Comparison of ENCODE assay signal across 24 cellular contexts in the genomic region with DNA sequence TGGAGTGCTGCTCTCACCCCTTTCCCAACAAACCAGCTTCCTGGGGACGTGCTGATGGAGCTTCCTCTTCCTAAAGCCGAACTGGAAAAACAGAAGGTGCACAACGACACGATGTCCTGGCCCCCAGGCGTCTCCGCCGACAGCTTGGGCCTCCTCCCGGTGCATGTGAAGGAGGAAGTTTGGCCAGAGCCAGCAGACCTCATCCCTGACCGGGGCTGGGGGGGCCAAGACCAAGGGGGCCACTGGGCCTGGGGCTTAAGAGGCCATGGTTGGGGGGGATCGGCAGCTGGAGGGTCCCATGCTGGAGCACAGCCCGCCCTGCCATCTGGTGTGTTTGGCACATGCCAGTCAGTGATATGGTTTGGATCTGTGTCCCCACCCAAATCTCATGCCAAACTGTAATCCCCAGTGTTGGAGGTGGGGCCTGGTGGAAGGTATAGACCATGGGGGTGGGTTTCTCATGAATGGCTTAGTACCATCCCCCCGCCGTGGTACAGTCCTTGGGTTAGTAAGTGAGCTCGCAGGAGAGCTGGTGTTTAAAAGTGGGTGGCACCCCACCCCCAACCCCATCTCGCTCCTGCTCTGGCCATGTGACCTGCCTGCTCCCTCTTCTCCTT. TPM values are rescaled to one million over a fixed set of nuclear protein-coding genes. Genes with fewer than 3 reads are reported as not detected.
"Had no signal": no experiment of that assay in that cellular context is flagged by ENCODE, and none has a peak within 500 bp of the region (broad histone marks: within the 10 kb centered on the region; RNA-seq: fewer than 3 reads in every experiment).

No MANE protein-coding gene starts in this region.

- H3K27me3 ChIP-seq: right atrium auricular region, thyroid gland, vagina had no signal

- DNase-seq: effector memory CD4-positive, alpha-beta T cell; glutamatergic neuron; hippocampal formation; kidney glomerular epithelial cell; lower lobe of right lung; midbrain; nephron progenitor cell; ovary; small intestine; stimulated activated CD4-positive, alpha-beta T cell treated with anti-CD3 and anti-CD28 coated beads, Interleukin-4, amount 100 ng/mL, for 1 hour; stimulated activated CD8-positive, alpha-beta memory T cell treated with anti-CD3 and anti-CD28 coated beads, Interleukin-4, amount 100 ng/mL, for 48 hours; stimulated activated naive CD8-positive, alpha-beta T cell treated with anti-CD3 and anti-CD28 coated beads, Interleukin-15, Interleukin-2, amounts not matched to agents 100 U/mL and 50 U/mL, for 24 hours; thyroid gland had no signal

- ATAC-seq: gastroesophageal sphincter; left lobe of liver; lower lobe of right lung; stimulated activated effector memory CD8-positive, alpha-beta T cell treated with anti-CD3 and anti-CD28 coated beads, Interleukin-12 subunit alpha, Interleukin-12 subunit beta, amount 100 ng/mL, for 72 hours; stimulated activated naive CD8-positive, alpha-beta T cell treated with anti-CD3 and anti-CD28 coated beads, Interleukin-15, Interleukin-2, amounts not matched to agents 100 U/mL and 50 U/mL, for 24 hours had no signal

- H3K4me3 ChIP-seq: esophagus muscularis mucosa, gastroesophageal sphincter, lower lobe of right lung, ovary, right atrium auricular region, suprapubic skin, thyroid gland, vagina had no signal

- H3K9me3 ChIP-seq: suprapubic skin, thyroid gland had no signal

- H3K36me3 Mint-ChIP-seq: type B pancreatic cell had no signal

- H3K27ac ChIP-seq: epithelial cell of prostate, esophagus muscularis mucosa, gastroesophageal sphincter, lower lobe of right lung, ovary, right atrium auricular region, suprapubic skin, thyroid gland, vagina had no signal

- H3K36me3 ChIP-seq: gastroesophageal sphincter, lower lobe of right lung, ovary, right atrium auricular region, suprapubic skin, thyroid gland, vagina had no signal

- FAIRE-seq: endometrium, small intestine had no signal

- H3K27ac Mint-ChIP-seq: memory B cell; nephron progenitor cell; stimulated activated effector memory CD8-positive, alpha-beta T cell treated with anti-CD3 and anti-CD28 coated beads, Interleukin-12 subunit alpha, Interleukin-12 subunit beta, amount 100 ng/mL, for 72 hours; type B pancreatic cell had no signal

- H3K4me3 Mint-ChIP-seq: memory B cell; nephron progenitor cell; stimulated activated effector memory CD8-positive, alpha-beta T cell treated with anti-CD3 and anti-CD28 coated beads, Interleukin-12 subunit alpha, Interleukin-12 subunit beta, amount 100 ng/mL, for 72 hours; type B pancreatic cell had no signal

- H3K9me3 Mint-ChIP-seq: stimulated activated effector memory CD8-positive, alpha-beta T cell treated with anti-CD3 and anti-CD28 coated beads, Interleukin-12 subunit alpha, Interleukin-12 subunit beta, amount 100 ng/mL, for 72 hours had no signal

RNA-seq across cellular contexts. Expression of a gene that starts 11.6 kb away (rescaled TPM):
- total RNA-seq: lower lobe of right lung, vagina had no signal
